2 cellular contexts compared by ENCODE assay signal in genomic region chr10:53939654-53940053, GRCh38.
A peak's percentile ranks its signal among the peaks of the same experiment; 100 is the strongest.
TF ChIP-seq lines count a peak whose summit lies in the region.

No MANE protein-coding gene starts in this region.

TF ChIP-seq in HepG2, 621 proteins besides CTCF, POLR2A, EP300 and RAD21 (continued from another document and continues in another):
- peak; percentile 91; the same call in 1 of the 2 replicates for TF ChIP-seq HOMEZ (CRISPR knock-in tag; IDR thresholded peaks at IDR 0.05; ENCODE audit: low read depth)
- peak; percentile 36; the same call in 1 of the 2 replicates for TF ChIP-seq RXRB (CRISPR knock-in tag; IDR thresholded peaks at IDR 0.05; ENCODE audit: borderline replicate concordance)
- peak; percentile 29; the same call in 1 of the 2 replicates for TF ChIP-seq SAP130 (CRISPR knock-in tag; IDR thresholded peaks at IDR 0.05; ENCODE audit: low read depth)
- peak; percentile 65 for TF ChIP-seq PAXIP1 (CRISPR knock-in tag; conservative IDR thresholded peaks at IDR 0.05)
- TF ChIP-seq HMG20A (CRISPR knock-in tag; IDR thresholded peaks at IDR 0.05; ENCODE audit: borderline replicate concordance), result peak; percentile 60; the same call in 1 of the 2 replicates
- TF ChIP-seq, protein P1, sequence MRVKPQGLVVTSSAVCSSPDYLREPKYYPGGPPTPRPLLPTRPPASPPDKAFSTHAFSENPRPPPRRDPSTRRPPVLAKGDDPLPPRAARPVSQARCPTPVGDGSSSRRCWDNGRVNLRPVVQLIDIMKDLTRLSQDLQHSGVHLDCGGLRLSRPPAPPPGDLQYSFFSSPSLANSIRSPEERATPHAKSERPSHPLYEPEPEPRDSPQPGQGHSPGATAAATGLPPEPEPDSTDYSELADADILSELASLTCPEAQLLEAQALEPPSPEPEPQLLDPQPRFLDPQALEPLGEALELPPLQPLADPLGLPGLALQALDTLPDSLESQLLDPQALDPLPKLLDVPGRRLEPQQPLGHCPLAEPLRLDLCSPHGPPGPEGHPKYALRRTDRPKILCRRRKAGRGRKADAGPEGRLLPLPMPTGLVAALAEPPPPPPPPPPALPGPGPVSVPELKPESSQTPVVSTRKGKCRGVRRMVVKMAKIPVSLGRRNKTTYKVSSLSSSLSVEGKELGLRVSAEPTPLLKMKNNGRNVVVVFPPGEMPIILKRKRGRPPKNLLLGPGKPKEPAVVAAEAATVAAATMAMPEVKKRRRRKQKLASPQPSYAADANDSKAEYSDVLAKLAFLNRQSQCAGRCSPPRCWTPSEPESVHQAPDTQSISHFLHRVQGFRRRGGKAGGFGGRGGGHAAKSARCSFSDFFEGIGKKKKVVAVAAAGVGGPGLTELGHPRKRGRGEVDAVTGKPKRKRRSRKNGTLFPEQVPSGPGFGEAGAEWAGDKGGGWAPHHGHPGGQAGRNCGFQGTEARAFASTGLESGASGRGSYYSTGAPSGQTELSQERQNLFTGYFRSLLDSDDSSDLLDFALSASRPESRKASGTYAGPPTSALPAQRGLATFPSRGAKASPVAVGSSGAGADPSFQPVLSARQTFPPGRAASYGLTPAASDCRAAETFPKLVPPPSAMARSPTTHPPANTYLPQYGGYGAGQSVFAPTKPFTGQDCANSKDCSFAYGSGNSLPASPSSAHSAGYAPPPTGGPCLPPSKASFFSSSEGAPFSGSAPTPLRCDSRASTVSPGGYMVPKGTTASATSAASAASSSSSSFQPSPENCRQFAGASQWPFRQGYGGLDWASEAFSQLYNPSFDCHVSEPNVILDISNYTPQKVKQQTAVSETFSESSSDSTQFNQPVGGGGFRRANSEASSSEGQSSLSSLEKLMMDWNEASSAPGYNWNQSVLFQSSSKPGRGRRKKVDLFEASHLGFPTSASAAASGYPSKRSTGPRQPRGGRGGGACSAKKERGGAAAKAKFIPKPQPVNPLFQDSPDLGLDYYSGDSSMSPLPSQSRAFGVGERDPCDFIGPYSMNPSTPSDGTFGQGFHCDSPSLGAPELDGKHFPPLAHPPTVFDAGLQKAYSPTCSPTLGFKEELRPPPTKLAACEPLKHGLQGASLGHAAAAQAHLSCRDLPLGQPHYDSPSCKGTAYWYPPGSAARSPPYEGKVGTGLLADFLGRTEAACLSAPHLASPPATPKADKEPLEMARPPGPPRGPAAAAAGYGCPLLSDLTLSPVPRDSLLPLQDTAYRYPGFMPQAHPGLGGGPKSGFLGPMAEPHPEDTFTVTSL (CRISPR knock-in tag; IDR thresholded peaks at IDR 0.05; ENCODE audit: borderline replicate concordance), result peak; percentile 55; the same call in 1 of the 2 replicates
- TF ChIP-seq YEATS4 (CRISPR knock-in tag; IDR thresholded peaks at IDR 0.05; ENCODE audit: borderline replicate concordance), result no peak
- no peak for TF ChIP-seq KDM6A (CRISPR knock-in tag; IDR thresholded peaks at IDR 0.05; ENCODE audit: low read depth)
- peak; percentile 39; the same call in 1 of the 2 replicates for TF ChIP-seq CREM (IDR thresholded peaks at IDR 0.05)
- no peak for TF ChIP-seq CREM (CRISPR knock-in tag; IDR thresholded peaks at IDR 0.05)
- TF ChIP-seq TCF7 (IDR thresholded peaks at IDR 0.05; ENCODE audit: low read depth), result peak; percentile 72
- TF ChIP-seq HNRNPLL (IDR thresholded peaks at IDR 0.05; ENCODE audit: low read depth, low read length, poor library complexity, severe bottlenecking), result no peak
- TF ChIP-seq NPAS2 (CRISPR knock-in tag; IDR thresholded peaks at IDR 0.05; ENCODE audit: borderline replicate concordance), result no peak
- TF ChIP-seq EZH2 (conservative IDR thresholded peaks at IDR 0.05; ENCODE audit: low read depth, low read length), result no peak
- no peak for TF ChIP-seq SP4 (CRISPR knock-in tag; IDR thresholded peaks at IDR 0.05)
- 0 out of 2 replicates have a peak, but pooled peaks have one; percentile 14 for TF ChIP-seq MED1 (CRISPR knock-in tag; IDR thresholded peaks at IDR 0.05)
- peak; percentile 53; the same call in 1 of the 2 replicates for TF ChIP-seq SOX5 (CRISPR knock-in tag; IDR thresholded peaks at IDR 0.05; ENCODE audit: borderline replicate concordance)
- no peak for TF ChIP-seq ZNF777 (CRISPR knock-in tag; IDR thresholded peaks at IDR 0.05)
- TF ChIP-seq SOX13 (IDR thresholded peaks at IDR 0.05), result no peak
- TF ChIP-seq SOX13 (CRISPR knock-in tag; conservative IDR thresholded peaks at IDR 0.05 in 1 of 2, IDR thresholded peaks at IDR 0.05 in 1 of 2), result peak in 1 of 2 experiments; percentile 63; a peak in 2 of 4 replicates

TF ChIP-seq in liver, 16 proteins besides CTCF, POLR2A, EP300 and RAD21 (continued from another document):
- TF ChIP-seq ZBTB33 (IDR thresholded peaks at IDR 0.05) (no peak), JUND (IDR thresholded peaks at IDR 0.05) (no peak), YY1 (IDR thresholded peaks at IDR 0.05) (no peak), FOXA1 (IDR thresholded peaks at IDR 0.05) (no peak)
- TF ChIP-seq, protein P2, sequence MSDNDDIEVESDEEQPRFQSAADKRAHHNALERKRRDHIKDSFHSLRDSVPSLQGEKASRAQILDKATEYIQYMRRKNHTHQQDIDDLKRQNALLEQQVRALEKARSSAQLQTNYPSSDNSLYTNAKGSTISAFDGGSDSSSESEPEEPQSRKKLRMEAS (IDR thresholded peaks at IDR 0.05), result no peak
